In genomic region chr18:50094221-50094773, GRCh38 we compare ENCODE assay signal across 28 cellular contexts.
"Had no signal": no experiment of that assay in that cellular context is flagged by ENCODE, and none has a peak within 500 bp of the region (broad histone marks: within the 10 kb centered on the region; RNA-seq: fewer than 3 reads in every experiment).

No MANE protein-coding gene starts in this region.

- H3K27ac ChIP-seq: adrenal gland, breast epithelium, cardiac muscle cell, colonic mucosa had no signal

- H3K36me3 ChIP-seq: adrenal gland, ascending aorta, breast epithelium, cardiac muscle cell, colonic mucosa had no signal

- H3K4me3 ChIP-seq: adrenal gland, ascending aorta, breast epithelium, cardiac muscle cell, colonic mucosa had no signal

- H3K9me3 ChIP-seq: adrenal gland, ascending aorta, breast epithelium, colonic mucosa had no signal

- H3K4me1 ChIP-seq: adrenal gland, breast epithelium had no signal

- DNase-seq: activated CD4-positive, alpha-beta memory T cell treated with anti-CD3 and anti-CD28 coated beads for 36 hours; activated CD4-positive, alpha-beta T cell treated with anti-CD3 and anti-CD28 coated beads for 36 hours; activated CD4-positive, alpha-beta T cell treated with anti-CD3 and anti-CD28 coated beads, Interleukin-2, amount 10 ng/mL, durations not matched to agents 24 days and 14 days; activated CD4-positive, CD25-positive, alpha-beta regulatory T cell; activated CD4-positive, CD25-positive, alpha-beta regulatory T cell treated with anti-CD3 and anti-CD28 coated beads, Interleukin-2, amount 50 U/mL, for 72 hours; activated CD8-positive, alpha-beta memory T cell treated with anti-CD3 and anti-CD28 coated beads, Interleukin-2, amount 10 ng/mL, durations not matched to agents 7 days and 5 days; activated CD8-positive, alpha-beta memory T cell treated with anti-CD3 and anti-CD28 coated beads, Interleukin-2, amount 50 U/mL, for 4 hours; activated CD8-positive, alpha-beta T cell treated with anti-CD3 and anti-CD28 coated beads, Interleukin-2, amount 10 ng/mL, durations not matched to agents 7 days and 5 days; activated effector memory CD4-positive, alpha-beta T cell treated with anti-CD3 and anti-CD28 coated beads, Interleukin-2, amount 50 U/mL, for 16 hours; activated naive CD4-positive, alpha-beta T cell treated with anti-CD3 and anti-CD28 coated beads for 36 hours; activated naive CD8-positive, alpha-beta T cell treated with anti-CD3 and anti-CD28 coated beads for 36 hours; activated naive CD8-positive, alpha-beta T cell treated with anti-CD3 and anti-CD28 coated beads, Interleukin-2, amount 50 U/mL, for 24 hours; activated T-cell treated with anti-CD3 and anti-CD28 coated beads, Interleukin-2, amount 50 U/mL, for 1 hour; activated T-cell treated with anti-CD3 and anti-CD28 coated beads, Interleukin-2, amount 50 U/mL, for 48 hours; adrenal gland; amygdala; central memory CD4-positive, alpha-beta T cell; cerebellar nuclear complex; colonic mucosa; effector CD8-positive, alpha-beta T cell; foreskin fibroblast; head of caudate nucleus; T-helper 1 cell; T-helper 17 cell; T1000 had no signal

- H3K27me3 ChIP-seq: adrenal gland, ascending aorta, breast epithelium, cardiac muscle cell, colonic mucosa had no signal
